29 cellular contexts compared by ENCODE assay signal in genomic region chr5:40875958-40876357, GRCh38.
"Had no signal": no experiment of that assay in that cellular context is flagged by ENCODE, and none has a peak within 500 bp of the region (broad histone marks: within the 10 kb centered on the region; RNA-seq: fewer than 3 reads in every experiment).

No MANE protein-coding gene starts in this region.

- H3K36me3 ChIP-seq: stomach, suprapubic skin, thoracic aorta, thyroid gland, tibial artery, tibial nerve, transverse colon, upper lobe of left lung, upper lobe of right lung, uterus, vagina had no signal

- H3K27me3 Mint-ChIP-seq: stimulated activated naive CD8-positive, alpha-beta T cell treated with anti-CD3 and anti-CD28 coated beads, Interleukin-15, amount 100 ng/mL, for 72 hours; stimulated activated naive CD8-positive, alpha-beta T cell treated with anti-CD3 and anti-CD28 coated beads, Interleukin-15, Interleukin-2, amounts not matched to agents 100 ng/mL and 50 ng/mL, for 24 hours; type B pancreatic cell had no signal

- H3K27me3 ChIP-seq: stomach, suprapubic skin, testis, thyroid gland, tibial artery, tibial nerve, transverse colon, upper lobe of left lung, upper lobe of right lung, uterus, vagina had no signal

- H3K4me1 ChIP-seq: suprapubic skin, testis, thyroid gland, tibial artery, tibial nerve, upper lobe of left lung, upper lobe of right lung, uterus, vagina had no signal

- H3K36me3 Mint-ChIP-seq: stimulated activated effector memory CD8-positive, alpha-beta T cell treated with anti-CD3 and anti-CD28 coated beads, Interleukin-12 subunit alpha, Interleukin-12 subunit beta, amount 100 ng/mL, for 72 hours; stimulated activated memory B cell treated with anti-CD40 and anti-IgM and Interleukin-4, amounts not matched to agents 10 μg/mL and 1 μg/mL and 100 μg/mL, for 72 hours; type B pancreatic cell had no signal

- FAIRE-seq: urothelium cell line had no signal

- H3K9me3 ChIP-seq: suprapubic skin, testis, thoracic aorta, thyroid gland, tibial artery, tibial nerve, transverse colon, upper lobe of left lung, upper lobe of right lung, uterus, vagina had no signal

- H3K4me3 Mint-ChIP-seq: stimulated activated effector memory CD8-positive, alpha-beta T cell treated with anti-CD3 and anti-CD28 coated beads, Interleukin-12 subunit alpha, Interleukin-12 subunit beta, amount 100 ng/mL, for 72 hours; stimulated activated memory B cell treated with anti-CD40 and anti-IgM and Interleukin-4, amounts not matched to agents 10 μg/mL and 1 μg/mL and 100 μg/mL, for 72 hours; stimulated activated naive B cell treated with anti-CD40 and anti-IgM and Interleukin-4, amounts not matched to agents 10 μg/mL and 1 μg/mL and 100 μg/mL, for 72 hours; stimulated activated naive CD8-positive, alpha-beta T cell treated with anti-CD3 and anti-CD28 coated beads, Interleukin-15, amount 100 ng/mL, for 72 hours; stimulated activated naive CD8-positive, alpha-beta T cell treated with anti-CD3 and anti-CD28 coated beads, Interleukin-15, Interleukin-2, amounts not matched to agents 100 ng/mL and 50 ng/mL, for 24 hours; type B pancreatic cell had no signal

- H3K4me1 Mint-ChIP-seq: stimulated activated effector memory CD8-positive, alpha-beta T cell treated with anti-CD3 and anti-CD28 coated beads, Interleukin-12 subunit alpha, Interleukin-12 subunit beta, amount 100 ng/mL, for 72 hours; stimulated activated naive CD8-positive, alpha-beta T cell treated with anti-CD3 and anti-CD28 coated beads, Interleukin-15, amount 100 ng/mL, for 72 hours had no signal

- H3K27ac Mint-ChIP-seq: stimulated activated effector memory CD8-positive, alpha-beta T cell treated with anti-CD3 and anti-CD28 coated beads, Interleukin-12 subunit alpha, Interleukin-12 subunit beta, amount 100 ng/mL, for 72 hours; stimulated activated memory B cell treated with anti-CD40 and anti-IgM and Interleukin-4, amounts not matched to agents 10 μg/mL and 1 μg/mL and 100 μg/mL, for 72 hours; stimulated activated naive B cell treated with anti-CD40 and anti-IgM and Interleukin-4, amounts not matched to agents 10 μg/mL and 1 μg/mL and 100 μg/mL, for 72 hours; stimulated activated naive CD8-positive, alpha-beta T cell treated with anti-CD3 and anti-CD28 coated beads, Interleukin-15, amount 100 ng/mL, for 72 hours; stimulated activated naive CD8-positive, alpha-beta T cell treated with anti-CD3 and anti-CD28 coated beads, Interleukin-15, Interleukin-2, amounts not matched to agents 100 ng/mL and 50 ng/mL, for 24 hours; type B pancreatic cell had no signal

- H3K27ac ChIP-seq: stomach, suprapubic skin, testis, thoracic aorta, thyroid gland, tibial artery, tibial nerve, transverse colon, upper lobe of left lung, upper lobe of right lung, uterus, vagina had no signal

- H3K9me3 Mint-ChIP-seq: type B pancreatic cell had no signal

- ATAC-seq: stimulated activated effector memory CD8-positive, alpha-beta T cell treated with anti-CD3 and anti-CD28 coated beads, Interleukin-12 subunit alpha, Interleukin-12 subunit beta, amount 100 ng/mL, for 72 hours; stimulated activated memory B cell treated with anti-CD40 and anti-IgM and Interleukin-4, amounts not matched to agents 10 μg/mL and 1 μg/mL and 100 μg/mL, for 72 hours; stimulated activated naive B cell treated with anti-CD40 and anti-IgM and Interleukin-4, amounts not matched to agents 10 μg/mL and 1 μg/mL and 100 μg/mL, for 72 hours; stimulated activated naive CD8-positive, alpha-beta T cell treated with anti-CD3 and anti-CD28 coated beads, Interleukin-15, amount 100 ng/mL, for 72 hours; stimulated activated naive CD8-positive, alpha-beta T cell treated with anti-CD3 and anti-CD28 coated beads, Interleukin-15, Interleukin-2, amounts not matched to agents 100 U/mL and 50 U/mL, for 24 hours; upper lobe of right lung had no signal

- H3K4me3 ChIP-seq: stomach, suprapubic skin, testis, thoracic aorta, thyroid gland, tibial artery, tibial nerve, transverse colon, upper lobe of left lung, upper lobe of right lung, uterus, vagina had no signal

- DNase-seq: stimulated activated CD4-positive, alpha-beta T cell treated with anti-CD3 and anti-CD28 coated beads, Interleukin-2, amount 100 ng/mL, for 48 hours; stimulated activated CD4-positive, alpha-beta T cell treated with anti-CD3 and anti-CD28 coated beads, Interleukin-4, amount 100 ng/mL, for 1 hour; stimulated activated CD4-positive, alpha-beta T cell treated with anti-CD3 and anti-CD28 coated beads, Interleukin-4, amount 100 ng/mL, for 24 hours; stimulated activated CD4-positive, alpha-beta T cell treated with anti-CD3 and anti-CD28 coated beads, Interleukin-4, amount 100 ng/mL, for 4 hours; stimulated activated CD8-positive, alpha-beta memory T cell treated with anti-CD3 and anti-CD28 coated beads, Interleukin-4, amount 100 ng/mL, for 48 hours; stimulated activated naive B cell treated with anti-CD40 and anti-IgM and Interleukin-4, amounts not matched to agents 10 μg/mL and 1 μg/mL and 100 μg/mL, for 72 hours; stimulated activated naive CD4-positive, alpha-beta T cell; stimulated activated naive CD4-positive, alpha-beta T cell treated with Interleukin-2 at 50 U/mL for 16 hours; stimulated activated naive CD8-positive, alpha-beta T cell treated with anti-CD3 and anti-CD28 coated beads, Interleukin-15, amount 100 ng/mL, for 72 hours; stimulated activated naive CD8-positive, alpha-beta T cell treated with anti-CD3 and anti-CD28 coated beads, Interleukin-15, Interleukin-2, amounts not matched to agents 100 U/mL and 50 U/mL, for 24 hours; stomach; substantia nigra; testis; thyroid gland; tibial artery; transverse colon; trophoblast cell; upper lobe of left lung; upper lobe of right lung; uterus had no signal
